In genomic region chr2:240161087-240161750, GRCh38 we compare ENCODE assay signal across 1 cellular context.
A peak's percentile ranks its signal among the peaks of the same experiment; 100 is the strongest.
TF ChIP-seq lines count a peak whose summit lies in the region.

No MANE protein-coding gene starts in this region.

TF ChIP-seq in K562, 482 proteins besides CTCF, POLR2A, EP300 and RAD21 (continued from another document):
- TF ChIP-seq HMGXB4 (CRISPR knock-in tag; IDR thresholded peaks at IDR 0.05) (no peak), ELK3 (CRISPR knock-in tag; IDR thresholded peaks at IDR 0.05) (no peak), GABPA (tag; conservative IDR thresholded peaks at IDR 0.05; ENCODE audit: low read depth) (no peak), CCNT2 (IDR thresholded peaks at IDR 0.05; ENCODE audit: borderline replicate concordance, extremely low read depth, insufficient read length, low read depth, low read length) (no peak), ZNF165 (CRISPR knock-in tag; IDR thresholded peaks at IDR 0.05; ENCODE audit: borderline replicate concordance) (no peak), HMG20A (CRISPR knock-in tag; conservative IDR thresholded peaks at IDR 0.05) (no peak), ILK (tag; IDR thresholded peaks at IDR 0.05; ENCODE audit: borderline replicate concordance, low read depth) (no peak), ILF3 (IDR thresholded peaks at IDR 0.05; ENCODE audit: borderline replicate concordance) (no peak), TRIM28 (IDR thresholded peaks at IDR 0.05) (no peak), OTX1 (CRISPR knock-in tag; IDR thresholded peaks at IDR 0.05) (no peak), MCM3 (IDR thresholded peaks at IDR 0.05) (no peak), FOXJ3 (CRISPR knock-in tag; IDR thresholded peaks at IDR 0.05) (no peak), TEAD2 (tag; IDR thresholded peaks at IDR 0.05) (no peak), ARID3B (CRISPR knock-in tag; IDR thresholded peaks at IDR 0.05; ENCODE audit: borderline replicate concordance) (no peak), TFAM (CRISPR knock-in tag; conservative IDR thresholded peaks at IDR 0.05) (no peak), EWSR1 (IDR thresholded peaks at IDR 0.05; ENCODE audit: borderline replicate concordance, low read depth, partially characterized antibody) (no peak), BRF2 (IDR thresholded peaks at IDR 0.05; ENCODE audit: borderline replicate concordance, insufficient read depth, insufficient read length) (no peak), ZNF398 (CRISPR knock-in tag; IDR thresholded peaks at IDR 0.05) (no peak), SIN3B (IDR thresholded peaks at IDR 0.05; ENCODE audit: low read depth) (no peak), CREM (IDR thresholded peaks at IDR 0.05; ENCODE audit: low read depth) (peak; percentile 40), GATAD2A (IDR thresholded peaks at IDR 0.05) (no peak), CREB1 (IDR thresholded peaks at IDR 0.05) (peak; percentile 40; the same call in 1 of the 2 replicates), CREB1 (CRISPR knock-in tag; IDR thresholded peaks at IDR 0.05) (peak; percentile 56; the same call in 1 of the 2 replicates), ATF3 (IDR thresholded peaks at IDR 0.05) (peak; percentile 63; the same call in 1 of the 2 replicates), ATF3 (CRISPR knock-in tag; conservative IDR thresholded peaks at IDR 0.05) (no peak), ARID1B (IDR thresholded peaks at IDR 0.05) (no peak), PTBP1 (IDR thresholded peaks at IDR 0.05; ENCODE audit: low read depth, low read length) (no peak), ATF7 (IDR thresholded peaks at IDR 0.05) (peak; percentile 33; the same call in 1 of the 2 replicates), ZNF140 (CRISPR knock-in tag; IDR thresholded peaks at IDR 0.05) (no peak), ATF1 (CRISPR knock-in tag; IDR thresholded peaks at IDR 0.05) (no peak), ATF1 (tag; IDR thresholded peaks at IDR 0.05) (peak; percentile 78), GTF2A2 (tag; IDR thresholded peaks at IDR 0.05) (no peak), SMARCA5 (IDR thresholded peaks at IDR 0.05) (no peak), CBFA2T2 (conservative IDR thresholded peaks at IDR 0.05) (no peak), ZNF41 (CRISPR knock-in tag; conservative IDR thresholded peaks at IDR 0.05) (no peak)
- TF ChIP-seq, protein P1, sequence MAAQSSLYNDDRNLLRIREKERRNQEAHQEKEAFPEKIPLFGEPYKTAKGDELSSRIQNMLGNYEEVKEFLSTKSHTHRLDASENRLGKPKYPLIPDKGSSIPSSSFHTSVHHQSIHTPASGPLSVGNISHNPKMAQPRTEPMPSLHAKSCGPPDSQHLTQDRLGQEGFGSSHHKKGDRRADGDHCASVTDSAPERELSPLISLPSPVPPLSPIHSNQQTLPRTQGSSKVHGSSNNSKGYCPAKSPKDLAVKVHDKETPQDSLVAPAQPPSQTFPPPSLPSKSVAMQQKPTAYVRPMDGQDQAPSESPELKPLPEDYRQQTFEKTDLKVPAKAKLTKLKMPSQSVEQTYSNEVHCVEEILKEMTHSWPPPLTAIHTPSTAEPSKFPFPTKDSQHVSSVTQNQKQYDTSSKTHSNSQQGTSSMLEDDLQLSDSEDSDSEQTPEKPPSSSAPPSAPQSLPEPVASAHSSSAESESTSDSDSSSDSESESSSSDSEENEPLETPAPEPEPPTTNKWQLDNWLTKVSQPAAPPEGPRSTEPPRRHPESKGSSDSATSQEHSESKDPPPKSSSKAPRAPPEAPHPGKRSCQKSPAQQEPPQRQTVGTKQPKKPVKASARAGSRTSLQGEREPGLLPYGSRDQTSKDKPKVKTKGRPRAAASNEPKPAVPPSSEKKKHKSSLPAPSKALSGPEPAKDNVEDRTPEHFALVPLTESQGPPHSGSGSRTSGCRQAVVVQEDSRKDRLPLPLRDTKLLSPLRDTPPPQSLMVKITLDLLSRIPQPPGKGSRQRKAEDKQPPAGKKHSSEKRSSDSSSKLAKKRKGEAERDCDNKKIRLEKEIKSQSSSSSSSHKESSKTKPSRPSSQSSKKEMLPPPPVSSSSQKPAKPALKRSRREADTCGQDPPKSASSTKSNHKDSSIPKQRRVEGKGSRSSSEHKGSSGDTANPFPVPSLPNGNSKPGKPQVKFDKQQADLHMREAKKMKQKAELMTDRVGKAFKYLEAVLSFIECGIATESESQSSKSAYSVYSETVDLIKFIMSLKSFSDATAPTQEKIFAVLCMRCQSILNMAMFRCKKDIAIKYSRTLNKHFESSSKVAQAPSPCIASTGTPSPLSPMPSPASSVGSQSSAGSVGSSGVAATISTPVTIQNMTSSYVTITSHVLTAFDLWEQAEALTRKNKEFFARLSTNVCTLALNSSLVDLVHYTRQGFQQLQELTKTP (IDR thresholded peaks at IDR 0.05; ENCODE audit: low read depth in 1 of 2, partially characterized antibody in 2 of 2) = no peak
- TF ChIP-seq, protein P2, sequence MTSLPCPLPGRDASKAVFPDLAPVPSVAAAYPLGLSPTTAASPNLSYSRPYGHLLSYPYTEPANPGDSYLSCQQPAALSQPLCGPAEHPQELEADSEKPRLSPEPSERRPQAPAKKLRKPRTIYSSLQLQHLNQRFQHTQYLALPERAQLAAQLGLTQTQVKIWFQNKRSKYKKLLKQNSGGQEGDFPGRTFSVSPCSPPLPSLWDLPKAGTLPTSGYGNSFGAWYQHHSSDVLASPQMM (CRISPR knock-in tag; IDR thresholded peaks at IDR 0.05) = no peak
- TF ChIP-seq, protein P3, sequence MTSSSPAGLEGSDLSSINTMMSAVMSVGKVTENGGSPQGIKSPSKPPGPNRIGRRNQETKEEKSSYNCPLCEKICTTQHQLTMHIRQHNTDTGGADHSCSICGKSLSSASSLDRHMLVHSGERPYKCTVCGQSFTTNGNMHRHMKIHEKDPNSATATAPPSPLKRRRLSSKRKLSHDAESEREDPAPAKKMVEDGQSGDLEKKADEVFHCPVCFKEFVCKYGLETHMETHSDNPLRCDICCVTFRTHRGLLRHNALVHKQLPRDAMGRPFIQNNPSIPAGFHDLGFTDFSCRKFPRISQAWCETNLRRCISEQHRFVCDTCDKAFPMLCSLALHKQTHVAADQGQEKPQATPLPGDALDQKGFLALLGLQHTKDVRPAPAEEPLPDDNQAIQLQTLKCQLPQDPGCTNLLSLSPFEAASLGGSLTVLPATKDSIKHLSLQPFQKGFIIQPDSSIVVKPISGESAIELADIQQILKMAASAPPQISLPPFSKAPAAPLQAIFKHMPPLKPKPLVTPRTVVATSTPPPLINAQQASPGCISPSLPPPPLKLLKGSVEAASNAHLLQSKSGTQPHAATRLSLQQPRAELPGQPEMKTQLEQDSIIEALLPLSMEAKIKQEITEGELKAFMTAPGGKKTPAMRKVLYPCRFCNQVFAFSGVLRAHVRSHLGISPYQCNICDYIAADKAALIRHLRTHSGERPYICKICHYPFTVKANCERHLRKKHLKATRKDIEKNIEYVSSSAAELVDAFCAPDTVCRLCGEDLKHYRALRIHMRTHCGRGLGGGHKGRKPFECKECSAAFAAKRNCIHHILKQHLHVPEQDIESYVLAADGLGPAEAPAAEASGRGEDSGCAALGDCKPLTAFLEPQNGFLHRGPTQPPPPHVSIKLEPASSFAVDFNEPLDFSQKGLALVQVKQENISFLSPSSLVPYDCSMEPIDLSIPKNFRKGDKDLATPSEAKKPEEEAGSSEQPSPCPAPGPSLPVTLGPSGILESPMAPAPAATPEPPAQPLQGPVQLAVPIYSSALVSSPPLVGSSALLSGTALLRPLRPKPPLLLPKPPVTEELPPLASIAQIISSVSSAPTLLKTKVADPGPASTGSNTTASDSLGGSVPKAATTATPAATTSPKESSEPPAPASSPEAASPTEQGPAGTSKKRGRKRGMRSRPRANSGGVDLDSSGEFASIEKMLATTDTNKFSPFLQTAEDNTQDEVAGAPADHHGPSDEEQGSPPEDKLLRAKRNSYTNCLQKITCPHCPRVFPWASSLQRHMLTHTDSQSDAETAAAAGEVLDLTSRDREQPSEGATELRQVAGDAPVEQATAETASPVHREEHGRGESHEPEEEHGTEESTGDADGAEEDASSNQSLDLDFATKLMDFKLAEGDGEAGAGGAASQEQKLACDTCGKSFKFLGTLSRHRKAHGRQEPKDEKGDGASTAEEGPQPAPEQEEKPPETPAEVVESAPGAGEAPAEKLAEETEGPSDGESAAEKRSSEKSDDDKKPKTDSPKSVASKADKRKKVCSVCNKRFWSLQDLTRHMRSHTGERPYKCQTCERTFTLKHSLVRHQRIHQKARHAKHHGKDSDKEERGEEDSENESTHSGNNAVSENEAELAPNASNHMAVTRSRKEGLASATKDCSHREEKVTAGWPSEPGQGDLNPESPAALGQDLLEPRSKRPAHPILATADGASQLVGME (CRISPR knock-in tag; IDR thresholded peaks at IDR 0.05) = no peak
